ENCODE assay signal across 8 cellular contexts in the genomic region with DNA sequence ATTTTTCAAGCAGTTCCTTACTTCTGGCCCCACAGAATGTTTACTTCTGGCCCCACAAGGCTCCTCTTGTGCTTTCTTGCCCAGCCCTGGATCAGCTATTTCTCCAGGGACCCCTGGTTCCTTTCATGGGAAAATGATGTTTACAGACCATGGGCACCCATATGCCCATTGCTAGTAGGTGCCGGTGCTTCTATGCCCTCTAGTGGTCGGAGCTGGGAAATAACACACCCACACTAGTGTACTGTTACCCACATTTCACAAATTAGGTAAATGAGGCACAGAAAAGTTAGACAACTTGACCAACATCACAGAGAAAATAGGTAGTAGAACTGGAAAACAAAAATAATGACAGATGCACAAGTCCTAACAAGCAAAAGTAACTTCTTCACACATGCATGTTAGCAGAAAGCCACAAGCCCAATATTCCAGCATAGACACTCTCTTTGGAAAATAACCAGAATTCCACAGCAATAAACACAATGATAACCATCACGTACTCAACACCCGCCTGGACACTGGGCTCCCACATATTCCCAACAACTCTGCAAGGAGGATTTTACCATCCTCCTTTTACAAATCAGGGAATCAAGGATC. TPM values are rescaled to one million over a fixed set of nuclear protein-coding genes. Genes with fewer than 3 reads are reported as not detected.
DNase-seq lines count a peak whose midpoint lies in the region; ATAC-seq, FAIRE-seq and TF ChIP-seq lines count a peak whose summit lies in the region.

No MANE protein-coding gene starts in this region.

- intact Hi-C loops in pancreas (cut with DNase I), result no loop called here

- WGBS in pancreas, 2 donors, result 4 to 9% methylated on average over 4 of the region's 4 CpGs

- no peak overlapping the region for H2AFZ ChIP-seq in fibroblast of lung (ENCODE audit: low read length)

- H3K27me3 ChIP-seq in fibroblast of lung (ENCODE audit: control insufficient read depth, insufficient read depth, low read length) (no peaks in the 10 kb centered on the region), pancreas (no peaks in the 10 kb centered on the region)

- H3K9me3 ChIP-seq in fibroblast of lung (ENCODE audit: control insufficient read depth, insufficient read depth, low read depth, low read length) (no peaks in the 10 kb centered on the region), pancreas (no peaks in the 10 kb centered on the region)

- no peak overlapping the region for H3K27ac ChIP-seq in fibroblast of lung (ENCODE audit: insufficient read depth, low read length)
- no peak overlapping the region for H3K27ac ChIP-seq in pancreas

- ATAC-seq in pancreas (peak; percentile 56 to 69 (median 60)), HG03342 (IDR thresholded peaks at IDR 0.05; ENCODE audit: unreplicated experiment) (no peak)

- H3K4me2 ChIP-seq in fibroblast of lung (ENCODE audit: extremely low read depth, insufficient read depth, low read length), result no peak overlapping the region

- no peaks in the 10 kb centered on the region for H3K79me2 ChIP-seq in fibroblast of lung (ENCODE audit: control insufficient read depth, insufficient read depth, low read length)

- H3K36me3 ChIP-seq in fibroblast of lung (ENCODE audit: control insufficient read depth, insufficient read depth, low read length) (no peaks in the 10 kb centered on the region), pancreas (no peaks in the 10 kb centered on the region)

- H3K4me3 ChIP-seq in fibroblast of lung (replicated peaks in 1 of 4; ENCODE audit: control extremely low read depth in 1 of 4, insufficient read depth in 1 of 4, low read depth in 3 of 4, low read length in 4 of 4) (no peak overlapping the region), pancreas (no peak overlapping the region)

- no peaks in the 10 kb centered on the region for H3K4me1 ChIP-seq in fibroblast of lung (ENCODE audit: control insufficient read depth, extremely low read depth, insufficient read depth, low read length)
- peaks cover 0 to 9% (median 6%) of the 10 kb centered on the region in 3 donors for H3K4me1 ChIP-seq in pancreas

- DNase-seq in AG08395 (ENCODE audit: low spot score) (peak; percentile 20), GM13977 (ENCODE audit: low spot score) (peak; percentile 32), NCI-H748 treated with DMSO at 0.1 percent for 48 hours (lab: John Stamatoyannopoulos, UW) (peak; percentile 50), fibroblast of lung (ENCODE audit: low read depth in 2 of 2) (peak; percentile 3 to 11), pancreas (peak in 5 of 6 donors; percentile 34 to 70 (median 64)), NCI-H1048 (lab: John Stamatoyannopoulos, UW) (no peak)
- DNase-seq in activated CD8-positive, alpha-beta memory T cell treated with anti-CD3 and anti-CD28 coated beads, Interleukin-2, amount 50 U/mL, for 24 hours (ENCODE audit: extremely low read depth), result peak; percentile 41

- TF ChIP-seq CTCF in GM13977 (IDR thresholded peaks at IDR 0.05; ENCODE audit: extremely low read depth, insufficient read depth, missing control alignments) (peak; percentile 71), fibroblast of lung (conservative IDR thresholded peaks at IDR 0.05 in 1 of 2, IDR thresholded peaks at IDR 0.05 in 1 of 2; ENCODE audit: low read depth in 1 of 2, low read length in 2 of 2) (peak; percentile 52 to 75), pancreas (IDR thresholded peaks at IDR 0.05) (peak; percentile 36 to 61 (median 54))

- in situ Hi-C loops in GM13977 (cut with MboI; ENCODE audit: low pct_unique_long_range_greater_than_20kb, low sequenced_read_pairs, unreplicated experiment), result no loop called here

- no peaks in the 10 kb centered on the region for H4K20me1 ChIP-seq in fibroblast of lung (ENCODE audit: control insufficient read depth, extremely low read depth, insufficient read depth, low read length)

- no peak overlapping the region for H3K9ac ChIP-seq in fibroblast of lung (ENCODE audit: insufficient read depth, low read length)

- FAIRE-seq in pancreas (lab: Jason Lieb, UNC), result no peak

RNA-seq across cellular contexts. Expression of gene CEACAM6, which starts 1.3 kb away (rescaled TPM):
- total RNA-seq in fibroblast of lung, result not detected in 2 replicates
- not detected in 2 replicates for polyA plus RNA-seq in fibroblast of lung
- not detected in 2 replicates for polyA plus RNA-seq in fibroblast of lung (2012)
- not detected in 2 replicates for polyA minus RNA-seq in fibroblast of lung (ENCODE audit: low replicate concordance)
- 1 to 10 TPM; 3.6 to 9.0 (median 8.0) TPM for total RNA-seq in pancreas
- 1 to 10 TPM in 1 of 2 donors, under 1 TPM in 1; 0.68 to 1.7 TPM for polyA plus RNA-seq in pancreas

RNA-seq across cellular contexts. Expression of gene CEACAM3, which starts 42.4 kb away (rescaled TPM):
- total RNA-seq in fibroblast of lung (not detected in 2 replicates), pancreas (under 1 TPM in 2 of 6 donors, not detected in 4; 0.41 to 0.61 TPM)
- polyA plus RNA-seq in fibroblast of lung (not detected in 2 replicates), pancreas (not detected)
- not detected in 2 replicates for polyA plus RNA-seq in fibroblast of lung (2012)
- polyA minus RNA-seq in fibroblast of lung (ENCODE audit: low replicate concordance), result not detected in 2 replicates

RNA-seq across cellular contexts. Expression of gene CEACAM5, which starts 45.6 kb away (rescaled TPM):
- not detected in 2 replicates for total RNA-seq in fibroblast of lung
- not detected in 2 replicates for polyA plus RNA-seq in fibroblast of lung
- polyA plus RNA-seq in fibroblast of lung (2012), result not detected in 2 replicates
- polyA minus RNA-seq in fibroblast of lung (ENCODE audit: low replicate concordance), result not detected in 2 replicates
- total RNA-seq in pancreas, result 1 to 10 TPM in 1 of 6 donors, under 1 TPM in 2, not detected in 3; 0.12 to 5.8 (median 0.32) TPM
- polyA plus RNA-seq in pancreas, result under 1 TPM; 0.02 to 0.30 TPM
